In the genomic region with DNA sequence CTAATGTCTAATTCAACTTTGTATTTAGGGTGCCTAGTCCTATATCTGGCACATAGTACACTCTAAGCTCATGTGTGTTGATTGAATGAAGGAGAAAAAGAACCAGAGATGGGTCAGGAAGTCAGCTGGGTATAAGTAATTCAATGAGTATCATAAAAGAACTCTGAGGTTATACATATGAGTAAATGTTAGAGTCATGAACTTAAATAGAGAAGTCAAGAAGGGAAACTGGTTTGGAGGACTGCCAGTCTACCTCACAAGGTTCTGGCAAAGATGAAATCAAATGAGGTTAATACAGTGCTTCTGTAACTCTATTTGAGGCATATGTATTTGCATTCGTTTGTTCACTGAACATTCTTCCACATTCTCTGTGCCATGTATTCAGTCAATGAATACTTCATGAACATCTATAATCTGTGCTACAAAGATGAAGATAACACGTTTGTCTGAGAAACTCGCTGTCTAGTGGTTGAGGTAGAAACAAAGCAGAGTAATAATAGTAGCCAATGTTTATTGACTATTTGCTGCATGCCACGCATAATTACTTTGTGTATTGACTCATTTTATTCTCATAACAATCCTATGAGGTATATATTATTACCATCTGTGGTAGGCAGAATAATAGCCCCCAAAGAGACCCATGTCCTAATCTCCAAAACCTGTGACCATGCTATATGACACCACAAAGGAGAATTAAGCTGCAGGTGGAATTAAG, we compare ENCODE assay signal across 9 cellular contexts.
A peak's percentile ranks its signal among the peaks of the same experiment; 100 is the strongest.
DNase-seq lines count a peak whose midpoint lies in the region; ATAC-seq and TF ChIP-seq lines count a peak whose summit lies in the region.
"Had no signal": no experiment of that assay in that cellular context is flagged by ENCODE, and none has a peak within 500 bp of the region (broad histone marks: within the 10 kb centered on the region; RNA-seq: fewer than 3 reads in every experiment).

No MANE protein-coding gene starts in this region.

- WGBS in spleen, 5 donors, result 55 to 66% (median 60%) methylated on average over 4 of the region's 4 CpGs
- 65 to 67% methylated on average over 4 of the region's 4 CpGs for WGBS in esophagus squamous epithelium, 2 donors

- H3K9me3 ChIP-seq in spleen (no peaks in the 10 kb centered on the region), esophagus squamous epithelium (no peaks in the 10 kb centered on the region)

- peak; percentile 5 to 12 for DNase-seq in stimulated activated CD4-positive, alpha-beta T cell treated with anti-CD3 and anti-CD28 coated beads, Interleukin-15, amount 100 ng/mL, for 48 hours (ENCODE audit: low read depth in 2 of 2)
- DNase-seq in stimulated activated CD4-positive, alpha-beta T cell treated with anti-CD3 and anti-CD28 coated beads, Interleukin-4, amount 100 ng/mL, for 4 hours, result no peak
- peak in 1 of 2 donors; percentile 33 for DNase-seq in activated naive CD4-positive, alpha-beta T cell treated with anti-CD3 and anti-CD28 coated beads, Interleukin-2, amount 50 U/mL, for 72 hours (ENCODE audit: low spot score in 2 of 2)
- no peak for DNase-seq in Right ventricle myocardium superior
- DNase-seq in spleen, result no peak
- DNase-seq in esophagus squamous epithelium (lab: John Stamatoyannopoulos, UW), result no peak
- DNase-seq in NCI-H1105 (lab: John Stamatoyannopoulos, UW), result no peak
- DNase-seq: SHP77 treated with DMSO at 0.1 percent for 48 hours had no signal

- peaks cover 9 to 18% of the 10 kb centered on the region in 2 donors for H3K36me3 Mint-ChIP-seq in activated naive CD4-positive, alpha-beta T cell treated with anti-CD3 and anti-CD28 coated beads, Interleukin-2, amount 50 U/mL, for 72 hours

- H3K36me3 ChIP-seq in spleen (no peaks in the 10 kb centered on the region), esophagus squamous epithelium (no peaks in the 10 kb centered on the region)

- intact Hi-C loops in Right ventricle myocardium superior (cut with DNase I) (no loop called here), spleen (cut with DNase I; ENCODE audit: low total_unique reads) (no loop called here), esophagus squamous epithelium (cut with DNase I) (no loop called here)

- TF ChIP-seq CTCF in spleen (IDR thresholded peaks at IDR 0.05 in 8 of 11, conservative IDR thresholded peaks at IDR 0.05 in 3 of 11) (no peak), esophagus squamous epithelium (IDR thresholded peaks at IDR 0.05) (no peak)

- peaks cover 7 to 18% of the 10 kb centered on the region in 2 donors for H3K9me3 Mint-ChIP-seq in activated naive CD4-positive, alpha-beta T cell treated with anti-CD3 and anti-CD28 coated beads, Interleukin-2, amount 50 U/mL, for 72 hours

- TF ChIP-seq POLR2A in spleen (IDR thresholded peaks at IDR 0.05) (no peak), esophagus squamous epithelium (IDR thresholded peaks at IDR 0.05) (no peak)

- H3K27ac ChIP-seq in spleen (peak overlapping the region in 1 of 8 donors; percentile 16), esophagus squamous epithelium (no peak overlapping the region)

- H3K27me3 ChIP-seq in spleen (replicated peaks in 1 of 7), result peaks cover 0 to 8% (median 0%) of the 10 kb centered on the region in 7 donors
- peaks cover 0 to 6% (median 0%) of the 10 kb centered on the region in 4 donors for H3K27me3 ChIP-seq in esophagus squamous epithelium

- ATAC-seq in HG03432 (IDR thresholded peaks at IDR 0.05; ENCODE audit: unreplicated experiment), result peak; percentile 82
- peak; percentile 89 to 96 for ATAC-seq in activated naive CD4-positive, alpha-beta T cell treated with anti-CD3 and anti-CD28 coated beads, Interleukin-2, amount 50 U/mL, for 72 hours
- no peak for ATAC-seq in Right ventricle myocardium superior (ENCODE audit: poor library complexity)

- peak overlapping the region in 1 of 2 donors; percentile 47 for H3K27ac Mint-ChIP-seq in activated naive CD4-positive, alpha-beta T cell treated with anti-CD3 and anti-CD28 coated beads, Interleukin-2, amount 50 U/mL, for 72 hours

- H3K4me3 ChIP-seq in spleen, result no peak overlapping the region
- no peak overlapping the region for H3K4me3 ChIP-seq in esophagus squamous epithelium

- peaks cover 0 to 35% (median 24%) of the 10 kb centered on the region in 6 donors for H3K4me1 ChIP-seq in spleen
- peaks cover 0 to 16% (median 3%) of the 10 kb centered on the region in 3 donors for H3K4me1 ChIP-seq in esophagus squamous epithelium

Comparison
In these comparisons a context has a peak if more than half of its experiments do, and no peak if none do; other contexts are left out.
1. DNase-seq: peak in stimulated activated CD4-positive, alpha-beta T cell treated with anti-CD3 and anti-CD28 coated beads, Interleukin-15, amount 100 ng/mL, for 48 hours (2 of 2); none in stimulated activated CD4-positive, alpha-beta T cell treated with anti-CD3 and anti-CD28 coated beads, Interleukin-4, amount 100 ng/mL, for 4 hours (0 of 2), Right ventricle myocardium superior (single experiment), spleen (single experiment), esophagus squamous epithelium (single experiment) and NCI-H1105 (single experiment).